ENCODE assay signal across 28 cellular contexts in genomic region chr2:213261237-213261636, GRCh38.
"Had no signal": no experiment of that assay in that cellular context is flagged by ENCODE, and none has a peak within 500 bp of the region (broad histone marks: within the 10 kb centered on the region; RNA-seq: fewer than 3 reads in every experiment).

No MANE protein-coding gene starts in this region.

- H3K4me1 ChIP-seq: ascending aorta had no signal

- H3K27ac ChIP-seq: ascending aorta, cardiac muscle cell, PC-9, RWPE1, WERI-Rb-1 had no signal

- H3K27ac Mint-ChIP-seq: activated CD4-positive, alpha-beta T cell treated with anti-CD3 and anti-CD28 coated beads, Interleukin-2, amount 10 ng/mL, durations not matched to agents 24 days and 14 days; activated CD8-positive, alpha-beta T cell treated with anti-CD3 and anti-CD28 coated beads for 36 hours; activated naive CD8-positive, alpha-beta T cell treated with anti-CD3 and anti-CD28 coated beads, Interleukin-2, amount 10 ng/mL, durations not matched to agents 7 days and 5 days; activated T-cell treated with anti-CD3 and anti-CD28 coated beads, Interleukin-2, amount 50 U/mL, for 72 hours; activated T-helper 17 cell treated with anti-CD3 and anti-CD28 coated beads, Interleukin-2, amount 50 U/mL, for 72 hours had no signal

- H2AFZ ChIP-seq: PC-9 had no signal

- H3K4me1 Mint-ChIP-seq: activated CD4-positive, alpha-beta T cell treated with anti-CD3 and anti-CD28 coated beads, Interleukin-2, amount 10 ng/mL, durations not matched to agents 24 days and 14 days; activated naive CD8-positive, alpha-beta T cell treated with anti-CD3 and anti-CD28 coated beads, Interleukin-2, amount 10 ng/mL, durations not matched to agents 7 days and 5 days; activated T-helper 17 cell treated with anti-CD3 and anti-CD28 coated beads, Interleukin-2, amount 50 U/mL, for 72 hours; central memory CD8-positive, alpha-beta T cell had no signal

- DNase-seq: activated CD4-positive, alpha-beta T cell treated with anti-CD3 and anti-CD28 coated beads, Interleukin-2, amount 10 ng/mL, durations not matched to agents 24 days and 14 days; activated CD4-positive, alpha-beta T cell treated with anti-CD3 and anti-CD28 coated beads, Interleukin-2, amount 50 U/mL, for 4 hours; activated CD8-positive, alpha-beta T cell treated with anti-CD3 and anti-CD28 coated beads for 36 hours; activated effector memory CD4-positive, alpha-beta T cell treated with anti-CD3 and anti-CD28 coated beads, Interleukin-2, amount 50 U/mL, for 16 hours; activated naive CD4-positive, alpha-beta T cell; activated naive CD4-positive, alpha-beta T cell treated with anti-CD3 and anti-CD28 coated beads, Interleukin-2, amount 50 U/mL, for 16 hours; activated naive CD8-positive, alpha-beta T cell treated with anti-CD3 and anti-CD28 coated beads, Interleukin-2, amount 10 ng/mL, durations not matched to agents 7 days and 5 days; activated T-cell treated with anti-CD3 and anti-CD28 coated beads, Interleukin-2, amount 50 U/mL, for 1 hour; activated T-cell treated with anti-CD3 and anti-CD28 coated beads, Interleukin-2, amount 50 U/mL, for 72 hours; amygdala; Karpas-422; NCI-H1105; NCI-H1436; NCI-H187; NCI-H2081; NCI-H345; NCI-H524 treated with DMSO at 0.1 percent for 48 hours; PC-9; SIG-M5; T1000; WERI-Rb-1 had no signal

- H3K36me3 ChIP-seq: ascending aorta, cardiac muscle cell, WERI-Rb-1 had no signal

- H3K4me3 ChIP-seq: ascending aorta, cardiac muscle cell, PC-9 had no signal

- H3K4me3 Mint-ChIP-seq: activated CD4-positive, alpha-beta T cell treated with anti-CD3 and anti-CD28 coated beads, Interleukin-2, amount 10 ng/mL, durations not matched to agents 24 days and 14 days; activated CD8-positive, alpha-beta T cell treated with anti-CD3 and anti-CD28 coated beads for 36 hours; activated naive CD8-positive, alpha-beta T cell treated with anti-CD3 and anti-CD28 coated beads, Interleukin-2, amount 10 ng/mL, durations not matched to agents 7 days and 5 days; activated T-cell treated with anti-CD3 and anti-CD28 coated beads, Interleukin-2, amount 50 U/mL, for 72 hours; activated T-helper 17 cell treated with anti-CD3 and anti-CD28 coated beads, Interleukin-2, amount 50 U/mL, for 72 hours; central memory CD8-positive, alpha-beta T cell had no signal

- H3K4me2 ChIP-seq: PC-9 had no signal

- FAIRE-seq: RCC 7860 had no signal

- H3K9me3 ChIP-seq: ascending aorta had no signal

- H3K27me3 ChIP-seq: ascending aorta, cardiac muscle cell had no signal

- H3K9me3 Mint-ChIP-seq: activated CD4-positive, alpha-beta T cell treated with anti-CD3 and anti-CD28 coated beads, Interleukin-2, amount 10 ng/mL, durations not matched to agents 24 days and 14 days; activated CD8-positive, alpha-beta T cell treated with anti-CD3 and anti-CD28 coated beads for 36 hours; activated naive CD8-positive, alpha-beta T cell treated with anti-CD3 and anti-CD28 coated beads, Interleukin-2, amount 10 ng/mL, durations not matched to agents 7 days and 5 days; activated T-cell treated with anti-CD3 and anti-CD28 coated beads, Interleukin-2, amount 50 U/mL, for 72 hours; activated T-helper 17 cell treated with anti-CD3 and anti-CD28 coated beads, Interleukin-2, amount 50 U/mL, for 72 hours; central memory CD8-positive, alpha-beta T cell had no signal

- H3K27me3 Mint-ChIP-seq: activated CD8-positive, alpha-beta T cell treated with anti-CD3 and anti-CD28 coated beads for 36 hours; activated T-helper 17 cell treated with anti-CD3 and anti-CD28 coated beads, Interleukin-2, amount 50 U/mL, for 72 hours had no signal

- ATAC-seq: activated CD8-positive, alpha-beta T cell treated with anti-CD3 and anti-CD28 coated beads for 36 hours; activated T-cell treated with anti-CD3 and anti-CD28 coated beads, Interleukin-2, amount 50 U/mL, for 72 hours; activated T-helper 17 cell treated with anti-CD3 and anti-CD28 coated beads, Interleukin-2, amount 50 U/mL, for 72 hours; Right ventricle myocardium inferior had no signal

- H3K36me3 Mint-ChIP-seq: activated naive CD8-positive, alpha-beta T cell treated with anti-CD3 and anti-CD28 coated beads, Interleukin-2, amount 10 ng/mL, durations not matched to agents 7 days and 5 days had no signal
